ENCODE assay signal across 1 cellular context in the genomic region with DNA sequence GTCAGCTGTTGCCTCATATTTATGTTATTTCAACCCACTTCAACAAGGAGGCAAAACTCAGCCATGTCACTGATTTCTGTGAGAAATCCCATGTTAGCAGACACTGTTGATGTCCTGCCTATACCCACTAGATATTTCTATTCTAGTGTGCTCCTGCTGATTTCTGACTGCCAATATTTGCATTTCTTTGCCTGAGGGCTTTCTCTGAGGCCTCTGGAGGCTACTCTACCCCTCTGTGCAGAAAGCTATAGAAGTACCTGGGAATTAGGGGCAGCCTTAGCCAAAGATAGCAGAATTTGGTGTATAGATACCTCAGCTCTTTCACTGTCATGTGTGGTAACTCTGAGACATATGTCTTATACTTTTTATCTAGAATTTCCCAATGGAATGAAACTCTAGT.
TF ChIP-seq lines count a peak whose summit lies in the region.

No MANE protein-coding gene starts in this region.

TF ChIP-seq in H1, 55 proteins besides CTCF, POLR2A, EP300 and RAD21:
- TF ChIP-seq SUZ12 (IDR thresholded peaks at IDR 0.05; ENCODE audit: low read length) (no peak), SP2 (IDR thresholded peaks at IDR 0.05; ENCODE audit: low read length) (no peak), POLR2AphosphoS5 (IDR thresholded peaks at IDR 0.05; ENCODE audit: low read depth, low read length) (no peak), JUN (IDR thresholded peaks at IDR 0.05; ENCODE audit: low read depth, low read length) (no peak), RXRA (IDR thresholded peaks at IDR 0.05; ENCODE audit: insufficient read depth, low read depth, low read length) (no peak), FOSL1 (IDR thresholded peaks at IDR 0.05; ENCODE audit: insufficient read depth, low read depth, low read length) (no peak), BCL11A (IDR thresholded peaks at IDR 0.05; ENCODE audit: low read depth in 2 of 2, low read length in 2 of 2) (no peak), CTBP2 (IDR thresholded peaks at IDR 0.05; ENCODE audit: borderline replicate concordance, insufficient read depth, insufficient read length, low read length) (no peak), JUND (IDR thresholded peaks at IDR 0.05; ENCODE audit: low read length) (no peak)
- TF ChIP-seq, protein P1, sequence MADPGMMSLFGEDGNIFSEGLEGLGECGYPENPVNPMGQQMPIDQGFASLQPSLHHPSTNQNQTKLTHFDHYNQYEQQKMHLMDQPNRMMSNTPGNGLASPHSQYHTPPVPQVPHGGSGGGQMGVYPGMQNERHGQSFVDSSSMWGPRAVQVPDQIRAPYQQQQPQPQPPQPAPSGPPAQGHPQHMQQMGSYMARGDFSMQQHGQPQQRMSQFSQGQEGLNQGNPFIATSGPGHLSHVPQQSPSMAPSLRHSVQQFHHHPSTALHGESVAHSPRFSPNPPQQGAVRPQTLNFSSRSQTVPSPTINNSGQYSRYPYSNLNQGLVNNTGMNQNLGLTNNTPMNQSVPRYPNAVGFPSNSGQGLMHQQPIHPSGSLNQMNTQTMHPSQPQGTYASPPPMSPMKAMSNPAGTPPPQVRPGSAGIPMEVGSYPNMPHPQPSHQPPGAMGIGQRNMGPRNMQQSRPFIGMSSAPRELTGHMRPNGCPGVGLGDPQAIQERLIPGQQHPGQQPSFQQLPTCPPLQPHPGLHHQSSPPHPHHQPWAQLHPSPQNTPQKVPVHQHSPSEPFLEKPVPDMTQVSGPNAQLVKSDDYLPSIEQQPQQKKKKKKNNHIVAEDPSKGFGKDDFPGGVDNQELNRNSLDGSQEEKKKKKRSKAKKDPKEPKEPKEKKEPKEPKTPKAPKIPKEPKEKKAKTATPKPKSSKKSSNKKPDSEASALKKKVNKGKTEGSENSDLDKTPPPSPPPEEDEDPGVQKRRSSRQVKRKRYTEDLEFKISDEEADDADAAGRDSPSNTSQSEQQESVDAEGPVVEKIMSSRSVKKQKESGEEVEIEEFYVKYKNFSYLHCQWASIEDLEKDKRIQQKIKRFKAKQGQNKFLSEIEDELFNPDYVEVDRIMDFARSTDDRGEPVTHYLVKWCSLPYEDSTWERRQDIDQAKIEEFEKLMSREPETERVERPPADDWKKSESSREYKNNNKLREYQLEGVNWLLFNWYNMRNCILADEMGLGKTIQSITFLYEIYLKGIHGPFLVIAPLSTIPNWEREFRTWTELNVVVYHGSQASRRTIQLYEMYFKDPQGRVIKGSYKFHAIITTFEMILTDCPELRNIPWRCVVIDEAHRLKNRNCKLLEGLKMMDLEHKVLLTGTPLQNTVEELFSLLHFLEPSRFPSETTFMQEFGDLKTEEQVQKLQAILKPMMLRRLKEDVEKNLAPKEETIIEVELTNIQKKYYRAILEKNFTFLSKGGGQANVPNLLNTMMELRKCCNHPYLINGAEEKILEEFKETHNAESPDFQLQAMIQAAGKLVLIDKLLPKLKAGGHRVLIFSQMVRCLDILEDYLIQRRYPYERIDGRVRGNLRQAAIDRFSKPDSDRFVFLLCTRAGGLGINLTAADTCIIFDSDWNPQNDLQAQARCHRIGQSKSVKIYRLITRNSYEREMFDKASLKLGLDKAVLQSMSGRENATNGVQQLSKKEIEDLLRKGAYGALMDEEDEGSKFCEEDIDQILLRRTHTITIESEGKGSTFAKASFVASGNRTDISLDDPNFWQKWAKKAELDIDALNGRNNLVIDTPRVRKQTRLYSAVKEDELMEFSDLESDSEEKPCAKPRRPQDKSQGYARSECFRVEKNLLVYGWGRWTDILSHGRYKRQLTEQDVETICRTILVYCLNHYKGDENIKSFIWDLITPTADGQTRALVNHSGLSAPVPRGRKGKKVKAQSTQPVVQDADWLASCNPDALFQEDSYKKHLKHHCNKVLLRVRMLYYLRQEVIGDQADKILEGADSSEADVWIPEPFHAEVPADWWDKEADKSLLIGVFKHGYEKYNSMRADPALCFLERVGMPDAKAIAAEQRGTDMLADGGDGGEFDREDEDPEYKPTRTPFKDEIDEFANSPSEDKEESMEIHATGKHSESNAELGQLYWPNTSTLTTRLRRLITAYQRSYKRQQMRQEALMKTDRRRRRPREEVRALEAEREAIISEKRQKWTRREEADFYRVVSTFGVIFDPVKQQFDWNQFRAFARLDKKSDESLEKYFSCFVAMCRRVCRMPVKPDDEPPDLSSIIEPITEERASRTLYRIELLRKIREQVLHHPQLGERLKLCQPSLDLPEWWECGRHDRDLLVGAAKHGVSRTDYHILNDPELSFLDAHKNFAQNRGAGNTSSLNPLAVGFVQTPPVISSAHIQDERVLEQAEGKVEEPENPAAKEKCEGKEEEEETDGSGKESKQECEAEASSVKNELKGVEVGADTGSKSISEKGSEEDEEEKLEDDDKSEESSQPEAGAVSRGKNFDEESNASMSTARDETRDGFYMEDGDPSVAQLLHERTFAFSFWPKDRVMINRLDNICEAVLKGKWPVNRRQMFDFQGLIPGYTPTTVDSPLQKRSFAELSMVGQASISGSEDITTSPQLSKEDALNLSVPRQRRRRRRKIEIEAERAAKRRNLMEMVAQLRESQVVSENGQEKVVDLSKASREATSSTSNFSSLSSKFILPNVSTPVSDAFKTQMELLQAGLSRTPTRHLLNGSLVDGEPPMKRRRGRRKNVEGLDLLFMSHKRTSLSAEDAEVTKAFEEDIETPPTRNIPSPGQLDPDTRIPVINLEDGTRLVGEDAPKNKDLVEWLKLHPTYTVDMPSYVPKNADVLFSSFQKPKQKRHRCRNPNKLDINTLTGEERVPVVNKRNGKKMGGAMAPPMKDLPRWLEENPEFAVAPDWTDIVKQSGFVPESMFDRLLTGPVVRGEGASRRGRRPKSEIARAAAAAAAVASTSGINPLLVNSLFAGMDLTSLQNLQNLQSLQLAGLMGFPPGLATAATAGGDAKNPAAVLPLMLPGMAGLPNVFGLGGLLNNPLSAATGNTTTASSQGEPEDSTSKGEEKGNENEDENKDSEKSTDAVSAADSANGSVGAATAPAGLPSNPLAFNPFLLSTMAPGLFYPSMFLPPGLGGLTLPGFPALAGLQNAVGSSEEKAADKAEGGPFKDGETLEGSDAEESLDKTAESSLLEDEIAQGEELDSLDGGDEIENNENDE (IDR thresholded peaks at IDR 0.05; ENCODE audit: insufficient replicate concordance, low read length): no peak
